8 cellular contexts compared by ENCODE assay signal in genomic region chr14:75711134-75711795, GRCh38. TPM values are rescaled to one million over a fixed set of nuclear protein-coding genes. Genes with fewer than 3 reads are reported as not detected.
DNase-seq lines count a peak whose midpoint lies in the region; ATAC-seq and TF ChIP-seq lines count a peak whose summit lies in the region.

No MANE protein-coding gene starts in this region.

- no peak overlapping the region for H3K27ac Mint-ChIP-seq in T-helper 2 cell treated with Interferon-gamma antibody and Interleukin-4, amounts not matched to agents 5 μg/mL and 100 μg/mL, for 36 hours

- no peaks in the 10 kb centered on the region for H3K9me3 ChIP-seq in neuronal stem cell (replicated peaks in 1 of 2; ENCODE audit: control insufficient read depth in 2 of 2, insufficient read depth in 1 of 2, low read depth in 1 of 2, low read length in 2 of 2)

- no peak overlapping the region for H2BK12ac ChIP-seq in neuronal stem cell (ENCODE audit: low read length)

- no peak overlapping the region for H3K14ac ChIP-seq in neuronal stem cell (ENCODE audit: low read length)

- H3K36me3 ChIP-seq in neuronal stem cell (replicated peaks in 1 of 2; ENCODE audit: control insufficient read depth in 2 of 2, insufficient read depth in 2 of 2, low read length in 2 of 2), result peaks cover 1 to 44% of the 10 kb centered on the region in 2 donors

- H3K4me1 ChIP-seq in neuronal stem cell (ENCODE audit: control insufficient read depth in 2 of 2, insufficient read depth in 1 of 2, low read depth in 1 of 2, low read length in 2 of 2), result peaks cover 6 to 12% of the 10 kb centered on the region in 2 donors

- no peak overlapping the region for H3K23ac ChIP-seq in neuronal stem cell (ENCODE audit: low read depth, low read length, poor library complexity)

- H3K36me3 Mint-ChIP-seq in T-helper 2 cell treated with Interferon-gamma antibody and Interleukin-4, amounts not matched to agents 5 μg/mL and 100 μg/mL, for 36 hours (ENCODE audit: low read depth), result peaks cover 3% of the 10 kb centered on the region

- WGBS in neuronal stem cell (ENCODE audit: extremely low coverage in 2 of 2, insufficient read length in 2 of 2, insufficient replicate concordance in 1 of 2), 2 donors, result no CpG with 5 or more reads among the region's 4 CpGs

- peaks cover 8% of the 10 kb centered on the region for H3K4me1 Mint-ChIP-seq in T-helper 2 cell treated with Interferon-gamma antibody and Interleukin-4, amounts not matched to agents 5 μg/mL and 100 μg/mL, for 36 hours (ENCODE audit: low read depth)

- no peak overlapping the region for H2BK120ac ChIP-seq in neuronal stem cell (ENCODE audit: low read depth, low read length)

- H3K9me3 Mint-ChIP-seq in T-helper 2 cell treated with Interferon-gamma antibody and Interleukin-4, amounts not matched to agents 5 μg/mL and 100 μg/mL, for 36 hours, result no peaks in the 10 kb centered on the region

- no peak overlapping the region for H2BK5ac ChIP-seq in neuronal stem cell (ENCODE audit: low read length)

- no peak overlapping the region for H2AK5ac ChIP-seq in neuronal stem cell (ENCODE audit: low read depth, low read length)

- no peaks in the 10 kb centered on the region for H3K27me3 Mint-ChIP-seq in T-helper 2 cell treated with Interferon-gamma antibody and Interleukin-4, amounts not matched to agents 5 μg/mL and 100 μg/mL, for 36 hours (ENCODE audit: low read depth)

- no peak overlapping the region for H3K4ac ChIP-seq in neuronal stem cell (ENCODE audit: low read length)

- H3K27me3 ChIP-seq in neuronal stem cell (ENCODE audit: control insufficient read depth in 3 of 3, insufficient read depth in 3 of 3, low read depth in 1 of 3, low read length in 3 of 3), result no peaks in the 10 kb centered on the region

- no peak overlapping the region for H2BK15ac ChIP-seq in neuronal stem cell (ENCODE audit: low read length)

- no peak overlapping the region for H3K18ac ChIP-seq in neuronal stem cell (ENCODE audit: low read length)

- no peak overlapping the region for H3K4me3 Mint-ChIP-seq in T-helper 2 cell treated with Interferon-gamma antibody and Interleukin-4, amounts not matched to agents 5 μg/mL and 100 μg/mL, for 36 hours

- H3K79me1 ChIP-seq in neuronal stem cell (ENCODE audit: low read depth, low read length), result no peaks in the 10 kb centered on the region

- no peak overlapping the region for H3K4me3 ChIP-seq in fibroblast of pulmonary artery (replicated peaks; ENCODE audit: low read depth, low read length)
- no peak overlapping the region for H3K4me3 ChIP-seq in neuronal stem cell (ENCODE audit: low read length in 2 of 2)

- peak; percentile 95 for TF ChIP-seq CTCF in fibroblast of pulmonary artery (IDR thresholded peaks at IDR 0.05; ENCODE audit: low read length, missing control alignments)

- H3K9ac ChIP-seq in neuronal stem cell (ENCODE audit: low read depth, low read length, poor library complexity), result no peak overlapping the region

- ATAC-seq in GM21619 (IDR thresholded peaks at IDR 0.05; ENCODE audit: unreplicated experiment), result no peak
- no peak for ATAC-seq in GM21723 (IDR thresholded peaks at IDR 0.05; ENCODE audit: unreplicated experiment)

- H3K27ac ChIP-seq in neuronal stem cell (replicated peaks; ENCODE audit: low read length), result peak overlapping the region; percentile 64

- H4K8ac ChIP-seq in neuronal stem cell (ENCODE audit: low read depth, low read length), result no peak overlapping the region

- DNase-seq in EH (ENCODE audit: low read depth) (peak; percentile 68), HPDE6-E6E7 (ENCODE audit: extremely low spot score) (peak; percentile 49), SW480 (ENCODE audit: low spot score) (peak; percentile 38), fibroblast of pulmonary artery (ENCODE audit: low read depth) (peak; percentile 82), neuronal stem cell (ENCODE audit: low spot score) (peak; percentile 33)
- DNase-seq in T-helper 2 cell treated with Interferon-gamma antibody and Interleukin-4, amounts not matched to agents 5 μg/mL and 100 μg/mL, for 36 hours (ENCODE audit: low spot score), result no peak

- no peak overlapping the region for H4K91ac ChIP-seq in neuronal stem cell (ENCODE audit: low read depth, low read length, poor library complexity)

- H2AFZ ChIP-seq in neuronal stem cell (ENCODE audit: low read length), result no peak overlapping the region

- no peak overlapping the region for H3K4me2 ChIP-seq in neuronal stem cell (ENCODE audit: insufficient read depth, low read length, poor library complexity, severe bottlenecking)

RNA-seq across cellular contexts. Expression of gene TTLL5, which starts 50.2 kb away (rescaled TPM):
- 25.2 TPM for polyA plus RNA-seq in neuronal stem cell (2013, experiment 1 of 2)
- 26.5 TPM for polyA plus RNA-seq in neuronal stem cell (2013, experiment 2 of 2)

RNA-seq across cellular contexts. Expression of gene ERG28, which starts 50.6 kb away (rescaled TPM):
- polyA plus RNA-seq in neuronal stem cell (2013, experiment 1 of 2), result 61.0 TPM
- polyA plus RNA-seq in neuronal stem cell (2013, experiment 2 of 2), result 60.6 TPM
